1 cellular context compared by ENCODE assay signal in the genomic region with DNA sequence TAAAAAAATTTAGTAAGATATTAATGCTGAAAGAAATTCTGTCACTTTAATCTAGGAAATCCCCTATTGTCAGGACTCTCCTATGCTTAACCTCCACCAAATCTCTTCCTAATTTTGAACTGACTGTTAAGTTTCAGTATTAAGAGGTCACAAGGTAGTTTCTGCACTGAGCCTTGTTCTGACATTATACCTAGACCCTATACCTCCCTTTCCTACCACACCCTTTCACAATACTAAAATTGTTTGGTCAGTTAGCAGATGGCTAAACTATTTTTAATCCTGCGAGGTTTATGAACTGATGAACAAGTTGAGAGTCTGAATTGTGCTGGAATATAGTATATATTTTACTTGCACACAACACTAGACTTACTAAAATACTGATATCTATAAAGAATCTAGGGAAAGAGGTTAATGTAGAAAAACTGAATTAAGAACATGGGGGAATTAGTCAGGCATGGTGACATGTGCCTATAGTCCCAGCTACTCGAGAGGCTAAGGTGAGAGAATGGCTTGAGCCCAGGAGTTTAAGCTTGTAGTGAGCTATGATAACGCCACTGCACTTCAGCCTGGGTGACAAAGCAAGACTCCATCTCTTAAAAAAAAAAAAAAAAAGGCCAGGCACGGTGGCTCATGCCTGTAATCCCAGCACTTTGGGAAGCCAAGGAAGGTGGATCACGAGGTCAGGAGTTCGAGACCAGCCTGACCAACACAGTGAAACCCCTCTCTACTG.
TF ChIP-seq lines count a peak whose summit lies in the region.

No MANE protein-coding gene starts in this region.

TF ChIP-seq in HepG2, 621 proteins besides CTCF, POLR2A, EP300 and RAD21:
- no peak for TF ChIP-seq ATF7 (IDR thresholded peaks at IDR 0.05)
- no peak for TF ChIP-seq ATF7 (CRISPR knock-in tag; IDR thresholded peaks at IDR 0.05)
- TF ChIP-seq RAD51 (IDR thresholded peaks at IDR 0.05; ENCODE audit: borderline replicate concordance) = no peak
- TF ChIP-seq KLF11 (CRISPR knock-in tag; IDR thresholded peaks at IDR 0.05) = no peak
- TF ChIP-seq ZNF501 (CRISPR knock-in tag; IDR thresholded peaks at IDR 0.05) = no peak
- no peak for TF ChIP-seq ARNT (IDR thresholded peaks at IDR 0.05)
- TF ChIP-seq TBX2 (CRISPR knock-in tag; IDR thresholded peaks at IDR 0.05; ENCODE audit: borderline replicate concordance) = no peak
- TF ChIP-seq JUN (CRISPR knock-in tag; IDR thresholded peaks at IDR 0.05) = no peak
- TF ChIP-seq FOXK1 (CRISPR knock-in tag; IDR thresholded peaks at IDR 0.05; ENCODE audit: borderline replicate concordance, low read depth) = no peak
- no peak for TF ChIP-seq ELF3 (CRISPR knock-in tag; IDR thresholded peaks at IDR 0.05)
- no peak for TF ChIP-seq ZNF441 (CRISPR knock-in tag; IDR thresholded peaks at IDR 0.05; ENCODE audit: borderline replicate concordance)
- TF ChIP-seq, protein P1, sequence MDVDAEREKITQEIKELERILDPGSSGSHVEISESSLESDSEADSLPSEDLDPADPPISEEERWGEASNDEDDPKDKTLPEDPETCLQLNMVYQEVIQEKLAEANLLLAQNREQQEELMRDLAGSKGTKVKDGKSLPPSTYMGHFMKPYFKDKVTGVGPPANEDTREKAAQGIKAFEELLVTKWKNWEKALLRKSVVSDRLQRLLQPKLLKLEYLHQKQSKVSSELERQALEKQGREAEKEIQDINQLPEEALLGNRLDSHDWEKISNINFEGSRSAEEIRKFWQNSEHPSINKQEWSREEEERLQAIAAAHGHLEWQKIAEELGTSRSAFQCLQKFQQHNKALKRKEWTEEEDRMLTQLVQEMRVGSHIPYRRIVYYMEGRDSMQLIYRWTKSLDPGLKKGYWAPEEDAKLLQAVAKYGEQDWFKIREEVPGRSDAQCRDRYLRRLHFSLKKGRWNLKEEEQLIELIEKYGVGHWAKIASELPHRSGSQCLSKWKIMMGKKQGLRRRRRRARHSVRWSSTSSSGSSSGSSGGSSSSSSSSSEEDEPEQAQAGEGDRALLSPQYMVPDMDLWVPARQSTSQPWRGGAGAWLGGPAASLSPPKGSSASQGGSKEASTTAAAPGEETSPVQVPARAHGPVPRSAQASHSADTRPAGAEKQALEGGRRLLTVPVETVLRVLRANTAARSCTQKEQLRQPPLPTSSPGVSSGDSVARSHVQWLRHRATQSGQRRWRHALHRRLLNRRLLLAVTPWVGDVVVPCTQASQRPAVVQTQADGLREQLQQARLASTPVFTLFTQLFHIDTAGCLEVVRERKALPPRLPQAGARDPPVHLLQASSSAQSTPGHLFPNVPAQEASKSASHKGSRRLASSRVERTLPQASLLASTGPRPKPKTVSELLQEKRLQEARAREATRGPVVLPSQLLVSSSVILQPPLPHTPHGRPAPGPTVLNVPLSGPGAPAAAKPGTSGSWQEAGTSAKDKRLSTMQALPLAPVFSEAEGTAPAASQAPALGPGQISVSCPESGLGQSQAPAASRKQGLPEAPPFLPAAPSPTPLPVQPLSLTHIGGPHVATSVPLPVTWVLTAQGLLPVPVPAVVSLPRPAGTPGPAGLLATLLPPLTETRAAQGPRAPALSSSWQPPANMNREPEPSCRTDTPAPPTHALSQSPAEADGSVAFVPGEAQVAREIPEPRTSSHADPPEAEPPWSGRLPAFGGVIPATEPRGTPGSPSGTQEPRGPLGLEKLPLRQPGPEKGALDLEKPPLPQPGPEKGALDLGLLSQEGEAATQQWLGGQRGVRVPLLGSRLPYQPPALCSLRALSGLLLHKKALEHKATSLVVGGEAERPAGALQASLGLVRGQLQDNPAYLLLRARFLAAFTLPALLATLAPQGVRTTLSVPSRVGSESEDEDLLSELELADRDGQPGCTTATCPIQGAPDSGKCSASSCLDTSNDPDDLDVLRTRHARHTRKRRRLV (CRISPR knock-in tag; IDR thresholded peaks at IDR 0.05) = no peak
- no peak for TF ChIP-seq TEAD2 (CRISPR knock-in tag; IDR thresholded peaks at IDR 0.05)
- no peak for TF ChIP-seq ZNF34 (CRISPR knock-in tag; IDR thresholded peaks at IDR 0.05; ENCODE audit: borderline replicate concordance)
- TF ChIP-seq, protein P2, sequence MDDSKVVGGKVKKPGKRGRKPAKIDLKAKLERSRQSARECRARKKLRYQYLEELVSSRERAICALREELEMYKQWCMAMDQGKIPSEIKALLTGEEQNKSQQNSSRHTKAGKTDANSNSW (CRISPR knock-in tag; IDR thresholded peaks at IDR 0.05; ENCODE audit: borderline replicate concordance) = no peak
- TF ChIP-seq PAX8 (CRISPR knock-in tag; IDR thresholded peaks at IDR 0.05; ENCODE audit: borderline replicate concordance) = no peak
- TF ChIP-seq, protein P3, sequence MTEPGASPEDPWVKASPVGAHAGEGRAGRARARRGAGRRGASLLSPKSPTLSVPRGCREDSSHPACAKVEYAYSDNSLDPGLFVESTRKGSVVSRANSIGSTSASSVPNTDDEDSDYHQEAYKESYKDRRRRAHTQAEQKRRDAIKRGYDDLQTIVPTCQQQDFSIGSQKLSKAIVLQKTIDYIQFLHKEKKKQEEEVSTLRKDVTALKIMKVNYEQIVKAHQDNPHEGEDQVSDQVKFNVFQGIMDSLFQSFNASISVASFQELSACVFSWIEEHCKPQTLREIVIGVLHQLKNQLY (CRISPR knock-in tag; IDR thresholded peaks at IDR 0.05) = no peak
- TF ChIP-seq GTF2F1 (IDR thresholded peaks at IDR 0.05; ENCODE audit: low read length) = no peak
TF ChIP-seq in HepG2: peak in this region for 0.
